19 cellular contexts compared by ENCODE assay signal in the genomic region with DNA sequence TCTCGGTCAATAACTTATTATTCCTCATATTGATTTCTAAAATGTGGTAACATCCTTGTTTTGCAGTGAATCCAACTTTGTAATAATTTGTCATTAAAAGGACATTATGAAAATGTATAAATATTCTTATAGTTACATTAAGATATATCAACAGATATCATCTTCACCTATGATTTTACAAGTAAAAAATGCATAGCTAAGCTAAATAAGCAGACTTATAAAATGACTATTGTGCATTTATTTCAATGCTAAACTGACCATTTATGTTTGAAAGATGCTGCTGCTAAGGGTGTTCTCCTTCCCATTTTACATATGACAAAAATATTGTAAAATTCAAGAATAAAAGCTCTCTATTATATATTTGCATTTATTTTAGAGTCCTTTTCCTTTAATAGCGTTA. TPM values are rescaled to one million over a fixed set of nuclear protein-coding genes. Genes with fewer than 3 reads are reported as not detected.
"Had no signal": no experiment of that assay in that cellular context is flagged by ENCODE, and none has a peak within 500 bp of the region (broad histone marks: within the 10 kb centered on the region; RNA-seq: fewer than 3 reads in every experiment).

No MANE protein-coding gene starts in this region.

- H3K36me3 ChIP-seq: prostate gland, sigmoid colon, stomach, transverse colon, upper lobe of right lung, uterus had no signal

- H3K9me3 ChIP-seq: prostate gland, right atrium auricular region, sigmoid colon, stomach, transverse colon, upper lobe of right lung, uterus had no signal

- H3K27ac Mint-ChIP-seq: memory B cell; natural killer cell; stimulated activated effector memory CD8-positive, alpha-beta T cell treated with anti-CD3 and anti-CD28 coated beads, Interleukin-12 subunit alpha, Interleukin-12 subunit beta, amount 100 ng/mL, for 72 hours had no signal

- H3K4me1 ChIP-seq: prostate gland, stomach, transverse colon, upper lobe of right lung, uterus had no signal

- H3K36me3 Mint-ChIP-seq: memory B cell; natural killer cell; stimulated activated effector memory CD8-positive, alpha-beta T cell treated with anti-CD3 and anti-CD28 coated beads, Interleukin-12 subunit alpha, Interleukin-12 subunit beta, amount 100 ng/mL, for 72 hours had no signal

- FAIRE-seq: colon, endometrium, keratinocyte had no signal

- H3K4me1 Mint-ChIP-seq: memory B cell; natural killer cell; stimulated activated effector memory CD8-positive, alpha-beta T cell treated with anti-CD3 and anti-CD28 coated beads, Interleukin-12 subunit alpha, Interleukin-12 subunit beta, amount 100 ng/mL, for 72 hours had no signal

- H3K27me3 ChIP-seq: right atrium auricular region had no signal

- H3K27ac ChIP-seq: prostate gland, sigmoid colon, stomach, transverse colon, upper lobe of right lung, uterus had no signal

- H3K4me3 Mint-ChIP-seq: memory B cell; natural killer cell; stimulated activated effector memory CD8-positive, alpha-beta T cell treated with anti-CD3 and anti-CD28 coated beads, Interleukin-12 subunit alpha, Interleukin-12 subunit beta, amount 100 ng/mL, for 72 hours had no signal

- H3K9me3 Mint-ChIP-seq: natural killer cell had no signal

- H3K4me3 ChIP-seq: lung, prostate gland, right atrium auricular region, sigmoid colon, stomach, transverse colon, upper lobe of right lung, uterus had no signal

- DNase-seq: effector memory CD4-positive, alpha-beta T cell; erythroblast; natural killer cell; sigmoid colon; stimulated activated CD4-positive, alpha-beta T cell treated with anti-CD3 and anti-CD28 coated beads, Interleukin-2, amount 100 ng/mL, for 24 hours; stimulated activated CD4-positive, alpha-beta T cell treated with anti-CD3 and anti-CD28 coated beads, Interleukin-4, amount 100 ng/mL, for 24 hours; stimulated activated naive CD4-positive, alpha-beta T cell treated with Interleukin-2 at 50 U/mL for 16 hours; stomach; transverse colon; upper lobe of right lung; uterus had no signal

- H3K27me3 Mint-ChIP-seq: memory B cell had no signal

RNA-seq across cellular contexts. Expression of gene PROX1, which starts 7.8 kb away (rescaled TPM):
- total RNA-seq: natural killer cell had no signal
